Comparison of ENCODE assay signal across 1 cellular context in the genomic region with DNA sequence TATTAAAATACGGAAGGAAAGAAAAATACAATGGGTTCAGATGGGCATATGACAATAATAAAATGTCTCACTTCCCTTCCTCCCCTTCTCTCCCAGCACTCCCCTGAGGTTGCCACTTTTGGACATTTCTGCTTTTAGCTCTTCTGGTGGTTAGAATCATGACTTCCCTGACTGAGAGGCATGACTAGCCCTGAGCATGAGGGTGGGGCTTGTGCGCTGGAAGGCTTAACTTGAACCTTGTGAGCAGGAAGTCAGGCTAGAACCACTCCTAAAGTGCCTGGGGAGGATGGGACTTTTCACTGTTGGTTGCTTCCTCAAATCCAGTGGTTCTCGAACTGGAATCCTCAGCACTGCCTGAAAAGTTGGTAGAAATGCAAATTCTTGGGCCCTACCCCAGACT.
TF ChIP-seq lines count a peak whose summit lies in the region.

No MANE protein-coding gene starts in this region.

TF ChIP-seq in GM12878, 131 proteins besides CTCF, POLR2A, EP300 and RAD21 (continued from another document and continues in another):
- TF ChIP-seq FOXM1 (IDR thresholded peaks at IDR 0.05; ENCODE audit: low read depth, low read length) (no peak; the same call in 1 of the 2 replicates), PAX5 (IDR thresholded peaks at IDR 0.05; ENCODE audit: borderline replicate concordance, low read depth, low read length) (peak; percentile 69; the same call in 1 of the 2 replicates), MEF2A (IDR thresholded peaks at IDR 0.05; ENCODE audit: insufficient read depth, low read depth, low read length) (peak; percentile 74), CBX3 (IDR thresholded peaks at IDR 0.05; ENCODE audit: borderline replicate concordance, low read depth) (no peak), JUND (IDR thresholded peaks at IDR 0.05; ENCODE audit: low read depth, low read length) (no peak), SMARCA5 (IDR thresholded peaks at IDR 0.05) (no peak), BACH1 (IDR thresholded peaks at IDR 0.05; ENCODE audit: borderline replicate concordance) (no peak), SUZ12 (IDR thresholded peaks at IDR 0.05; ENCODE audit: unreplicated experiment) (no peak), TCF12 (IDR thresholded peaks at IDR 0.05; ENCODE audit: low read depth, low read length) (no peak), SMC3 (IDR thresholded peaks at IDR 0.05; ENCODE audit: borderline replicate concordance, low read length) (no peak), RCOR1 (conservative IDR thresholded peaks at IDR 0.05; ENCODE audit: low read depth, low read length) (no peak), NFXL1 (IDR thresholded peaks at IDR 0.05; ENCODE audit: borderline replicate concordance) (no peak), ZZZ3 (IDR thresholded peaks at IDR 0.05; ENCODE audit: control insufficient read depth, insufficient read length, low read depth) (no peak), STAT3 (IDR thresholded peaks at IDR 0.05; ENCODE audit: low read depth, low read length) (no peak), TBL1XR1 (IDR thresholded peaks at IDR 0.05; ENCODE audit: low read depth, low read length) (peak; percentile 60; the same call in 1 of the 2 replicates), CBX5 (IDR thresholded peaks at IDR 0.05; ENCODE audit: low read depth) (no peak), TAF1 (IDR thresholded peaks at IDR 0.05; ENCODE audit: borderline replicate concordance, low read depth, low read length) (no peak), HCFC1 (IDR thresholded peaks at IDR 0.05; ENCODE audit: low read length) (no peak), IKZF2 (IDR thresholded peaks at IDR 0.05) (peak; percentile 66; a peak in 2 of 4 replicates), JUNB (IDR thresholded peaks at IDR 0.05) (no peak), HDGF (IDR thresholded peaks at IDR 0.05) (no peak), EGR1 (IDR thresholded peaks at IDR 0.05; ENCODE audit: borderline replicate concordance in 1 of 2, low read depth in 2 of 2, low read length in 2 of 2) (no peak), EED (IDR thresholded peaks at IDR 0.05; ENCODE audit: low read depth) (peak; percentile 54), SREBF1 (IDR thresholded peaks at IDR 0.05; ENCODE audit: low read length) (no peak), PML (IDR thresholded peaks at IDR 0.05; ENCODE audit: low read length) (no peak), GATAD2B (conservative IDR thresholded peaks at IDR 0.05; ENCODE audit: low read depth) (no peak), EZH2 (IDR thresholded peaks at IDR 0.05; ENCODE audit: borderline replicate concordance, control insufficient read depth, low read depth, low read length) (no peak)
- TF ChIP-seq, protein P1, sequence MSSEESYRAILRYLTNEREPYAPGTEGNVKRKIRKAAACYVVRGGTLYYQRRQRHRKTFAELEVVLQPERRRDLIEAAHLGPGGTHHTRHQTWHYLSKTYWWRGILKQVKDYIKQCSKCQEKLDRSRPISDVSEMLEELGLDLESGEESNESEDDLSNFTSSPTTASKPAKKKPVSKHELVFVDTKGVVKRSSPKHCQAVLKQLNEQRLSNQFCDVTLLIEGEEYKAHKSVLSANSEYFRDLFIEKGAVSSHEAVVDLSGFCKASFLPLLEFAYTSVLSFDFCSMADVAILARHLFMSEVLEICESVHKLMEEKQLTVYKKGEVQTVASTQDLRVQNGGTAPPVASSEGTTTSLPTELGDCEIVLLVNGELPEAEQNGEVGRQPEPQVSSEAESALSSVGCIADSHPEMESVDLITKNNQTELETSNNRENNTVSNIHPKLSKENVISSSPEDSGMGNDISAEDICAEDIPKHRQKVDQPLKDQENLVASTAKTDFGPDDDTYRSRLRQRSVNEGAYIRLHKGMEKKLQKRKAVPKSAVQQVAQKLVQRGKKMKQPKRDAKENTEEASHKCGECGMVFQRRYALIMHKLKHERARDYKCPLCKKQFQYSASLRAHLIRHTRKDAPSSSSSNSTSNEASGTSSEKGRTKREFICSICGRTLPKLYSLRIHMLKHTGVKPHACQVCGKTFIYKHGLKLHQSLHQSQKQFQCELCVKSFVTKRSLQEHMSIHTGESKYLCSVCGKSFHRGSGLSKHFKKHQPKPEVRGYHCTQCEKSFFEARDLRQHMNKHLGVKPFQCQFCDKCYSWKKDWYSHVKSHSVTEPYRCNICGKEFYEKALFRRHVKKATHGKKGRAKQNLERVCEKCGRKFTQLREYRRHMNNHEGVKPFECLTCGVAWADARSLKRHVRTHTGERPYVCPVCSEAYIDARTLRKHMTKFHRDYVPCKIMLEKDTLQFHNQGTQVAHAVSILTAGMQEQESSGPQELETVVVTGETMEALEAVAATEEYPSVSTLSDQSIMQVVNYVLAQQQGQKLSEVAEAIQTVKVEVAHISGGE (CRISPR knock-in tag; IDR thresholded peaks at IDR 0.05): no peak
- TF ChIP-seq, protein P2, sequence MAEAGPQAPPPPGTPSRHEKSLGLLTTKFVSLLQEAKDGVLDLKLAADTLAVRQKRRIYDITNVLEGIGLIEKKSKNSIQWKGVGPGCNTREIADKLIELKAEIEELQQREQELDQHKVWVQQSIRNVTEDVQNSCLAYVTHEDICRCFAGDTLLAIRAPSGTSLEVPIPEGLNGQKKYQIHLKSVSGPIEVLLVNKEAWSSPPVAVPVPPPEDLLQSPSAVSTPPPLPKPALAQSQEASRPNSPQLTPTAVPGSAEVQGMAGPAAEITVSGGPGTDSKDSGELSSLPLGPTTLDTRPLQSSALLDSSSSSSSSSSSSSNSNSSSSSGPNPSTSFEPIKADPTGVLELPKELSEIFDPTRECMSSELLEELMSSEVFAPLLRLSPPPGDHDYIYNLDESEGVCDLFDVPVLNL (IDR thresholded peaks at IDR 0.05; ENCODE audit: low read depth, low read length): no peak
- TF ChIP-seq, protein P3, sequence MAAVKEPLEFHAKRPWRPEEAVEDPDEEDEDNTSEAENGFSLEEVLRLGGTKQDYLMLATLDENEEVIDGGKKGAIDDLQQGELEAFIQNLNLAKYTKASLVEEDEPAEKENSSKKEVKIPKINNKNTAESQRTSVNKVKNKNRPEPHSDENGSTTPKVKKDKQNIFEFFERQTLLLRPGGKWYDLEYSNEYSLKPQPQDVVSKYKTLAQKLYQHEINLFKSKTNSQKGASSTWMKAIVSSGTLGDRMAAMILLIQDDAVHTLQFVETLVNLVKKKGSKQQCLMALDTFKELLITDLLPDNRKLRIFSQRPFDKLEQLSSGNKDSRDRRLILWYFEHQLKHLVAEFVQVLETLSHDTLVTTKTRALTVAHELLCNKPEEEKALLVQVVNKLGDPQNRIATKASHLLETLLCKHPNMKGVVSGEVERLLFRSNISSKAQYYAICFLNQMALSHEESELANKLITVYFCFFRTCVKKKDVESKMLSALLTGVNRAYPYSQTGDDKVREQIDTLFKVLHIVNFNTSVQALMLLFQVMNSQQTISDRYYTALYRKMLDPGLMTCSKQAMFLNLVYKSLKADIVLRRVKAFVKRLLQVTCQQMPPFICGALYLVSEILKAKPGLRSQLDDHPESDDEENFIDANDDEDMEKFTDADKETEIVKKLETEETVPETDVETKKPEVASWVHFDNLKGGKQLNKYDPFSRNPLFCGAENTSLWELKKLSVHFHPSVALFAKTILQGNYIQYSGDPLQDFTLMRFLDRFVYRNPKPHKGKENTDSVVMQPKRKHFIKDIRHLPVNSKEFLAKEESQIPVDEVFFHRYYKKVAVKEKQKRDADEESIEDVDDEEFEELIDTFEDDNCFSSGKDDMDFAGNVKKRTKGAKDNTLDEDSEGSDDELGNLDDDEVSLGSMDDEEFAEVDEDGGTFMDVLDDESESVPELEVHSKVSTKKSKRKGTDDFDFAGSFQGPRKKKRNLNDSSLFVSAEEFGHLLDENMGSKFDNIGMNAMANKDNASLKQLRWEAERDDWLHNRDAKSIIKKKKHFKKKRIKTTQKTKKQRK (IDR thresholded peaks at IDR 0.05; ENCODE audit: low read depth, low read length): no peak
- TF ChIP-seq, protein P4, sequence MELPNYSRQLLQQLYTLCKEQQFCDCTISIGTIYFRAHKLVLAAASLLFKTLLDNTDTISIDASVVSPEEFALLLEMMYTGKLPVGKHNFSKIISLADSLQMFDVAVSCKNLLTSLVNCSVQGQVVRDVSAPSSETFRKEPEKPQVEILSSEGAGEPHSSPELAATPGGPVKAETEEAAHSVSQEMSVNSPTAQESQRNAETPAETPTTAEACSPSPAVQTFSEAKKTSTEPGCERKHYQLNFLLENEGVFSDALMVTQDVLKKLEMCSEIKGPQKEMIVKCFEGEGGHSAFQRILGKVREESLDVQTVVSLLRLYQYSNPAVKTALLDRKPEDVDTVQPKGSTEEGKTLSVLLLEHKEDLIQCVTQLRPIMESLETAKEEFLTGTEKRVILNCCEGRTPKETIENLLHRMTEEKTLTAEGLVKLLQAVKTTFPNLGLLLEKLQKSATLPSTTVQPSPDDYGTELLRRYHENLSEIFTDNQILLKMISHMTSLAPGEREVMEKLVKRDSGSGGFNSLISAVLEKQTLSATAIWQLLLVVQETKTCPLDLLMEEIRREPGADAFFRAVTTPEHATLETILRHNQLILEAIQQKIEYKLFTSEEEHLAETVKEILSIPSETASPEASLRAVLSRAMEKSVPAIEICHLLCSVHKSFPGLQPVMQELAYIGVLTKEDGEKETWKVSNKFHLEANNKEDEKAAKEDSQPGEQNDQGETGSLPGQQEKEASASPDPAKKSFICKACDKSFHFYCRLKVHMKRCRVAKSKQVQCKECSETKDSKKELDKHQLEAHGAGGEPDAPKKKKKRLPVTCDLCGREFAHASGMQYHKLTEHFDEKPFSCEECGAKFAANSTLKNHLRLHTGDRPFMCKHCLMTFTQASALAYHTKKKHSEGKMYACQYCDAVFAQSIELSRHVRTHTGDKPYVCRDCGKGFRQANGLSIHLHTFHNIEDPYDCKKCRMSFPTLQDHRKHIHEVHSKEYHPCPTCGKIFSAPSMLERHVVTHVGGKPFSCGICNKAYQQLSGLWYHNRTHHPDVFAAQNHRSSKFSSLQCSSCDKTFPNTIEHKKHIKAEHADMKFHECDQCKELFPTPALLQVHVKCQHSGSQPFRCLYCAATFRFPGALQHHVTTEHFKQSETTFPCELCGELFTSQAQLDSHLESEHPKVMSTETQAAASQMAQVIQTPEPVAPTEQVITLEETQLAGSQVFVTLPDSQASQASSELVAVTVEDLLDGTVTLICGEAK (IDR thresholded peaks at IDR 0.05; ENCODE audit: borderline replicate concordance): no peak
- TF ChIP-seq, protein P5, sequence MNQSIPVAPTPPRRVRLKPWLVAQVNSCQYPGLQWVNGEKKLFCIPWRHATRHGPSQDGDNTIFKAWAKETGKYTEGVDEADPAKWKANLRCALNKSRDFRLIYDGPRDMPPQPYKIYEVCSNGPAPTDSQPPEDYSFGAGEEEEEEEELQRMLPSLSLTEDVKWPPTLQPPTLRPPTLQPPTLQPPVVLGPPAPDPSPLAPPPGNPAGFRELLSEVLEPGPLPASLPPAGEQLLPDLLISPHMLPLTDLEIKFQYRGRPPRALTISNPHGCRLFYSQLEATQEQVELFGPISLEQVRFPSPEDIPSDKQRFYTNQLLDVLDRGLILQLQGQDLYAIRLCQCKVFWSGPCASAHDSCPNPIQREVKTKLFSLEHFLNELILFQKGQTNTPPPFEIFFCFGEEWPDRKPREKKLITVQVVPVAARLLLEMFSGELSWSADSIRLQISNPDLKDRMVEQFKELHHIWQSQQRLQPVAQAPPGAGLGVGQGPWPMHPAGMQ (IDR thresholded peaks at IDR 0.05; ENCODE audit: borderline replicate concordance): no peak
- TF ChIP-seq, protein P6, sequence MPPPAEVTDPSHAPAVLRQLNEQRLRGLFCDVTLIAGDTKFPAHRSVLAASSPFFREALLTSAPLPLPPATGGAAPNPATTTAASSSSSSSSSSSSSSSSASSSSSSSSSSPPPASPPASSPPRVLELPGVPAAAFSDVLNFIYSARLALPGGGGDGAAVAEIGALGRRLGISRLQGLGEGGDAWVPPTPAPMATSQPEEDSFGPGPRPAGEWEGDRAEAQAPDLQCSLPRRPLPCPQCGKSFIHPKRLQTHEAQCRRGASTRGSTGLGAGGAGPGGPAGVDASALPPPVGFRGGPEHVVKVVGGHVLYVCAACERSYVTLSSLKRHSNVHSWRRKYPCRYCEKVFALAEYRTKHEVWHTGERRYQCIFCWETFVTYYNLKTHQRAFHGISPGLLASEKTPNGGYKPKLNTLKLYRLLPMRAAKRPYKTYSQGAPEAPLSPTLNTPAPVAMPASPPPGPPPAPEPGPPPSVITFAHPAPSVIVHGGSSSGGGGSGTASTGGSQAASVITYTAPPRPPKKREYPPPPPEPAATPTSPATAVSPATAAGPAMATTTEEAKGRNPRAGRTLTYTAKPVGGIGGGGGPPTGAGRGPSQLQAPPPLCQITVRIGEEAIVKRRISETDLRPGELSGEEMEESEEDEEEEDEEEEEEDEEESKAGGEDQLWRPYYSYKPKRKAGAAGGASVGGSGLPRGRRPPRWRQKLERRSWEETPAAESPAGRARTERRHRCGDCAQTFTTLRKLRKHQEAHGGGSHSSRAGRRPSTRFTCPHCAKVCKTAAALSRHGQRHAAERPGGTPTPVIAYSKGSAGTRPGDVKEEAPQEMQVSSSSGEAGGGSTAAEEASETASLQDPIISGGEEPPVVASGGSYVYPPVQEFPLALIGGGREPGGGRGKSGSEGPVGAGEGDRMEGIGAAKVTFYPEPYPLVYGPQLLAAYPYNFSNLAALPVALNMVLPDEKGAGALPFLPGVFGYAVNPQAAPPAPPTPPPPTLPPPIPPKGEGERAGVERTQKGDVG (CRISPR knock-in tag; IDR thresholded peaks at IDR 0.05): no peak
- TF ChIP-seq, protein P7, sequence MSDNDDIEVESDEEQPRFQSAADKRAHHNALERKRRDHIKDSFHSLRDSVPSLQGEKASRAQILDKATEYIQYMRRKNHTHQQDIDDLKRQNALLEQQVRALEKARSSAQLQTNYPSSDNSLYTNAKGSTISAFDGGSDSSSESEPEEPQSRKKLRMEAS (IDR thresholded peaks at IDR 0.05; ENCODE audit: low read depth, low read length): no peak
- TF ChIP-seq, protein P8, sequence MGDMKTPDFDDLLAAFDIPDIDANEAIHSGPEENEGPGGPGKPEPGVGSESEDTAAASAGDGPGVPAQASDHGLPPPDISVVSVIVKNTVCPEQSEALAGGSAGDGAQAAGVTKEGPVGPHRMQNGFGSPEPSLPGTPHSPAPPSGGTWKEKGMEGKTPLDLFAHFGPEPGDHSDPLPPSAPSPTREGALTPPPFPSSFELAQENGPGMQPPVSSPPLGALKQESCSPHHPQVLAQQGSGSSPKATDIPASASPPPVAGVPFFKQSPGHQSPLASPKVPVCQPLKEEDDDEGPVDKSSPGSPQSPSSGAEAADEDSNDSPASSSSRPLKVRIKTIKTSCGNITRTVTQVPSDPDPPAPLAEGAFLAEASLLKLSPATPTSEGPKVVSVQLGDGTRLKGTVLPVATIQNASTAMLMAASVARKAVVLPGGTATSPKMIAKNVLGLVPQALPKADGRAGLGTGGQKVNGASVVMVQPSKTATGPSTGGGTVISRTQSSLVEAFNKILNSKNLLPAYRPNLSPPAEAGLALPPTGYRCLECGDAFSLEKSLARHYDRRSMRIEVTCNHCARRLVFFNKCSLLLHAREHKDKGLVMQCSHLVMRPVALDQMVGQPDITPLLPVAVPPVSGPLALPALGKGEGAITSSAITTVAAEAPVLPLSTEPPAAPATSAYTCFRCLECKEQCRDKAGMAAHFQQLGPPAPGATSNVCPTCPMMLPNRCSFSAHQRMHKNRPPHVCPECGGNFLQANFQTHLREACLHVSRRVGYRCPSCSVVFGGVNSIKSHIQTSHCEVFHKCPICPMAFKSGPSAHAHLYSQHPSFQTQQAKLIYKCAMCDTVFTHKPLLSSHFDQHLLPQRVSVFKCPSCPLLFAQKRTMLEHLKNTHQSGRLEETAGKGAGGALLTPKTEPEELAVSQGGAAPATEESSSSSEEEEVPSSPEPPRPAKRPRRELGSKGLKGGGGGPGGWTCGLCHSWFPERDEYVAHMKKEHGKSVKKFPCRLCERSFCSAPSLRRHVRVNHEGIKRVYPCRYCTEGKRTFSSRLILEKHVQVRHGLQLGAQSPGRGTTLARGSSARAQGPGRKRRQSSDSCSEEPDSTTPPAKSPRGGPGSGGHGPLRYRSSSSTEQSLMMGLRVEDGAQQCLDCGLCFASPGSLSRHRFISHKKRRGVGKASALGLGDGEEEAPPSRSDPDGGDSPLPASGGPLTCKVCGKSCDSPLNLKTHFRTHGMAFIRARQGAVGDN (IDR thresholded peaks at IDR 0.05): no peak
